ENCODE assay signal across 1 cellular context in genomic region chr9:106878943-106879916, GRCh38.
TF ChIP-seq lines count a peak whose summit lies in the region.

No MANE protein-coding gene starts in this region.

TF ChIP-seq in SK-N-SH treated with all-trans-retinoic acid at 6 μM for 48 hours, 23 proteins besides CTCF, POLR2A, EP300 and RAD21 (continued from another document):
- TF ChIP-seq, protein P1, sequence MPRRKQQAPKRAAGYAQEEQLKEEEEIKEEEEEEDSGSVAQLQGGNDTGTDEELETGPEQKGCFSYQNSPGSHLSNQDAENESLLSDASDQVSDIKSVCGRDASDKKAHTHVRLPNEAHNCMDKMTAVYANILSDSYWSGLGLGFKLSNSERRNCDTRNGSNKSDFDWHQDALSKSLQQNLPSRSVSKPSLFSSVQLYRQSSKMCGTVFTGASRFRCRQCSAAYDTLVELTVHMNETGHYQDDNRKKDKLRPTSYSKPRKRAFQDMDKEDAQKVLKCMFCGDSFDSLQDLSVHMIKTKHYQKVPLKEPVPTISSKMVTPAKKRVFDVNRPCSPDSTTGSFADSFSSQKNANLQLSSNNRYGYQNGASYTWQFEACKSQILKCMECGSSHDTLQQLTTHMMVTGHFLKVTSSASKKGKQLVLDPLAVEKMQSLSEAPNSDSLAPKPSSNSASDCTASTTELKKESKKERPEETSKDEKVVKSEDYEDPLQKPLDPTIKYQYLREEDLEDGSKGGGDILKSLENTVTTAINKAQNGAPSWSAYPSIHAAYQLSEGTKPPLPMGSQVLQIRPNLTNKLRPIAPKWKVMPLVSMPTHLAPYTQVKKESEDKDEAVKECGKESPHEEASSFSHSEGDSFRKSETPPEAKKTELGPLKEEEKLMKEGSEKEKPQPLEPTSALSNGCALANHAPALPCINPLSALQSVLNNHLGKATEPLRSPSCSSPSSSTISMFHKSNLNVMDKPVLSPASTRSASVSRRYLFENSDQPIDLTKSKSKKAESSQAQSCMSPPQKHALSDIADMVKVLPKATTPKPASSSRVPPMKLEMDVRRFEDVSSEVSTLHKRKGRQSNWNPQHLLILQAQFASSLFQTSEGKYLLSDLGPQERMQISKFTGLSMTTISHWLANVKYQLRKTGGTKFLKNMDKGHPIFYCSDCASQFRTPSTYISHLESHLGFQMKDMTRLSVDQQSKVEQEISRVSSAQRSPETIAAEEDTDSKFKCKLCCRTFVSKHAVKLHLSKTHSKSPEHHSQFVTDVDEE (CRISPR knock-in tag; IDR thresholded peaks at IDR 0.05) = no peak
- TF ChIP-seq ZNF70 (CRISPR knock-in tag; IDR thresholded peaks at IDR 0.05) (no peak), ZFP3 (CRISPR knock-in tag; IDR thresholded peaks at IDR 0.05) (no peak; the same call in 1 of the 2 replicates), TCF4 (CRISPR knock-in tag; IDR thresholded peaks at IDR 0.05; ENCODE audit: borderline replicate concordance) (peak; percentile 87), TOX (CRISPR knock-in tag; IDR thresholded peaks at IDR 0.05; ENCODE audit: borderline replicate concordance) (no peak; the same call in 1 of the 2 replicates)
